In genomic region chr1:245807954-245808719, GRCh38 we compare ENCODE assay signal across 14 cellular contexts.
DNase-seq lines count a peak whose midpoint lies in the region; ATAC-seq and TF ChIP-seq lines count a peak whose summit lies in the region.
"Had no signal": no experiment of that assay in that cellular context is flagged by ENCODE, and none has a peak within 500 bp of the region (broad histone marks: within the 10 kb centered on the region; RNA-seq: fewer than 3 reads in every experiment).

No MANE protein-coding gene starts in this region.

- peak overlapping the region; percentile 51 for H3K4me3 ChIP-seq in OCI-LY3 (ENCODE audit: low read length)
- no peak overlapping the region for H3K4me3 ChIP-seq in CD4-positive, alpha-beta memory T cell (ENCODE audit: low read length in 2 of 2)

- peak overlapping the region; percentile 73 for H3K4me2 ChIP-seq in OCI-LY3 (ENCODE audit: low read length)

- no peaks in the 10 kb centered on the region for H3K9me3 Mint-ChIP-seq in nephron
- H3K9me3 Mint-ChIP-seq in CD4-positive, alpha-beta memory T cell: no peaks in the 10 kb centered on the region
- no peaks in the 10 kb centered on the region for H3K9me3 Mint-ChIP-seq in activated CD4-positive, alpha-beta memory T cell treated with anti-CD3 and anti-CD28 coated beads, Interleukin-2, amount 10 ng/mL, durations not matched to agents 7 days and 5 days
- H3K9me3 Mint-ChIP-seq: WTC11 had no signal

- peaks cover 24% of the 10 kb centered on the region for H3K4me1 Mint-ChIP-seq in nephron
- peaks cover 0 to 13% (median 4%) of the 10 kb centered on the region in 4 donors for H3K4me1 Mint-ChIP-seq in CD4-positive, alpha-beta memory T cell
- H3K4me1 Mint-ChIP-seq in activated CD4-positive, alpha-beta memory T cell treated with anti-CD3 and anti-CD28 coated beads, Interleukin-2, amount 10 ng/mL, durations not matched to agents 7 days and 5 days: peaks cover 7% of the 10 kb centered on the region

- no peaks in the 10 kb centered on the region for H3K79me2 ChIP-seq in OCI-LY3 (ENCODE audit: low read length)

- H4K20me1 ChIP-seq in OCI-LY3 (ENCODE audit: insufficient read depth, low read length): no peaks in the 10 kb centered on the region

- no peaks in the 10 kb centered on the region for H3K36me3 ChIP-seq in OCI-LY3 (replicated peaks; ENCODE audit: low read depth, low read length)
- no peaks in the 10 kb centered on the region for H3K36me3 ChIP-seq in CD4-positive, alpha-beta memory T cell (ENCODE audit: insufficient read depth, low read length)

- CTCF ChIA-PET in CD4-positive, alpha-beta memory T cell (lab: Charles Lee; ENCODE audit: partially characterized antibody): no interaction called here
- CTCF ChIA-PET in activated CD4-positive, alpha-beta memory T cell treated with anti-CD3 and anti-CD28 coated beads, Interleukin-2, amount 10 ng/mL, durations not matched to agents 7 days and 5 days (lab: Charles Lee): no interaction called here

- H3K36me3 Mint-ChIP-seq in nephron (ENCODE audit: low read depth): no peaks in the 10 kb centered on the region
- peaks cover 2 to 13% of the 10 kb centered on the region in 2 donors for H3K36me3 Mint-ChIP-seq in CD4-positive, alpha-beta memory T cell
- H3K36me3 Mint-ChIP-seq in activated CD4-positive, alpha-beta memory T cell treated with anti-CD3 and anti-CD28 coated beads, Interleukin-2, amount 10 ng/mL, durations not matched to agents 7 days and 5 days (ENCODE audit: low read depth): no peaks in the 10 kb centered on the region
- H3K36me3 Mint-ChIP-seq: WTC11 had no signal

- no peaks in the 10 kb centered on the region for H3K27me3 ChIP-seq in OCI-LY3 (ENCODE audit: low read depth, low read length)
- no peaks in the 10 kb centered on the region for H3K27me3 ChIP-seq in CD4-positive, alpha-beta memory T cell (ENCODE audit: insufficient read depth, low read length)

- peak overlapping the region; percentile 73 for H3K27ac ChIP-seq in OCI-LY3 (ENCODE audit: low read length)
- H3K27ac ChIP-seq in CD4-positive, alpha-beta memory T cell (ENCODE audit: low read depth, low read length): no peak overlapping the region

- TF ChIP-seq CTCF in OCI-LY3 (IDR thresholded peaks at IDR 0.05; ENCODE audit: low read depth, low read length) (no peak), nephron (IDR thresholded peaks at IDR 0.05; ENCODE audit: unreplicated experiment in 3 of 3) (no peak)

- ATAC-seq in GM18498 (IDR thresholded peaks at IDR 0.05; ENCODE audit: unreplicated experiment): peak; percentile 40
- ATAC-seq in HG02588 (IDR thresholded peaks at IDR 0.05; ENCODE audit: unreplicated experiment): peak; percentile 34
- ATAC-seq in HG03159 (IDR thresholded peaks at IDR 0.05; ENCODE audit: unreplicated experiment): no peak
- ATAC-seq: Right ventricle myocardium inferior, WTC11 had no signal

- peaks cover 14% of the 10 kb centered on the region for H3K27me3 Mint-ChIP-seq in nephron (ENCODE audit: low read depth)
- no peaks in the 10 kb centered on the region for H3K27me3 Mint-ChIP-seq in CD4-positive, alpha-beta memory T cell
- H3K27me3 Mint-ChIP-seq in activated CD4-positive, alpha-beta memory T cell treated with anti-CD3 and anti-CD28 coated beads, Interleukin-2, amount 10 ng/mL, durations not matched to agents 7 days and 5 days: no peaks in the 10 kb centered on the region

- peaks cover 55% of the 10 kb centered on the region for H3K4me1 ChIP-seq in OCI-LY3 (ENCODE audit: low read length)
- no peaks in the 10 kb centered on the region for H3K4me1 ChIP-seq in CD4-positive, alpha-beta memory T cell (ENCODE audit: insufficient read depth, low read length)

- no peak overlapping the region for H3K4me3 Mint-ChIP-seq in nephron
- H3K4me3 Mint-ChIP-seq in CD4-positive, alpha-beta memory T cell: peak overlapping the region in 2 of 8 donors; percentile 10 to 19
- no peak overlapping the region for H3K4me3 Mint-ChIP-seq in activated CD4-positive, alpha-beta memory T cell treated with anti-CD3 and anti-CD28 coated beads, Interleukin-2, amount 10 ng/mL, durations not matched to agents 7 days and 5 days
- H3K4me3 Mint-ChIP-seq: WTC11 had no signal

- H3K9ac ChIP-seq in OCI-LY3 (ENCODE audit: low read length): peak overlapping the region; percentile 60

- intact Hi-C loops in CD4-positive, alpha-beta memory T cell (cut with micrococcal nuclease): no loop called here

- POLR2A ChIA-PET in CD4-positive, alpha-beta memory T cell (lab: Charles Lee; ENCODE audit: partially characterized antibody): no interaction called here
- POLR2A ChIA-PET in activated CD4-positive, alpha-beta memory T cell treated with anti-CD3 and anti-CD28 coated beads, Interleukin-2, amount 10 ng/mL, durations not matched to agents 7 days and 5 days (lab: Charles Lee): no interaction called here

- no peak for DNase-seq in CD4-positive, alpha-beta memory T cell
- DNase-seq in activated CD4-positive, alpha-beta memory T cell treated with anti-CD3 and anti-CD28 coated beads, Interleukin-2, amount 10 ng/mL, durations not matched to agents 7 days and 5 days: no peak
- DNase-seq: activated effector memory CD4-positive, alpha-beta T cell treated with Interleukin-2 at 50 U/mL for 16 hours; DMS 273 treated with DMSO at 0.1 percent for 48 hours; kidney glomerular epithelial cell; NCI-H1930; stimulated activated CD4-positive, alpha-beta T cell treated with anti-CD3 and anti-CD28 coated beads, Interleukin-4, amount 100 ng/mL, for 1 hour had no signal

- no peak overlapping the region for H2AFZ ChIP-seq in OCI-LY3 (ENCODE audit: low read depth, low read length)

- H3K9me3 ChIP-seq in OCI-LY3 (ENCODE audit: insufficient read depth, low read length): no peaks in the 10 kb centered on the region
- H3K9me3 ChIP-seq in CD4-positive, alpha-beta memory T cell (ENCODE audit: control insufficient read depth in 1 of 2, low read length in 2 of 2): no peaks in the 10 kb centered on the region

- H3K27ac Mint-ChIP-seq in nephron: peak overlapping the region; percentile 19 to 63 (median 54)
- H3K27ac Mint-ChIP-seq in CD4-positive, alpha-beta memory T cell: peak overlapping the region in 1 of 7 donors; percentile 13
- no peak overlapping the region for H3K27ac Mint-ChIP-seq in activated CD4-positive, alpha-beta memory T cell treated with anti-CD3 and anti-CD28 coated beads, Interleukin-2, amount 10 ng/mL, durations not matched to agents 7 days and 5 days
- H3K27ac Mint-ChIP-seq: WTC11 had no signal
